8 cellular contexts compared by ENCODE assay signal in the genomic region with DNA sequence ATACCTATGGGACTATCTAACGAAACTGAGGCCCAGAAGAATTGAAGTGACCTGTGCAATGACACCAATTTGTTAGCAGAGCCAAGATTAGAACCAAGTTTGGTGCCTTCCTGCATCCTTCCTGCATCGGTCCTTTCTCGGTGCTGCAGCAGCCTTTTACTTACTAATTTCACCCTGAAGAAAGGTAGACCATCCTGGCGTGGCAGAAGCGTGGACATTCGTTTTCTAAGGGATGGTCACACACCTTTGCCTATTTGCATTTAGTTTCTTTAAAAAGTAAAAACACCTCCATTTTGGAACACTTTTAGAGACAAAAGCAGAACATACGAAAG. TPM values are rescaled to one million over a fixed set of nuclear protein-coding genes. Genes with fewer than 3 reads are reported as not detected.
DNase-seq lines count a peak whose midpoint lies in the region; ATAC-seq and TF ChIP-seq lines count a peak whose summit lies in the region.

No MANE protein-coding gene starts in this region.

- peaks cover 16% of the 10 kb centered on the region for H3F3A ChIP-seq in DOHH2 (ENCODE audit: control insufficient read depth, insufficient read depth)

- TF ChIP-seq POLR2A in IMR-90 (IDR thresholded peaks at IDR 0.05; ENCODE audit: low read depth, low read length) (no peak), thyroid gland (IDR thresholded peaks at IDR 0.05) (no peak)

- H3K79me2 ChIP-seq in DOHH2 (ENCODE audit: control insufficient read depth, low read length): peaks cover 61% of the 10 kb centered on the region

- H4K8ac ChIP-seq in IMR-90 (ENCODE audit: low read depth in 2 of 2, low read length in 2 of 2): peak overlapping the region; percentile 97 to 98

- H3K36me3 ChIP-seq in DOHH2 (ENCODE audit: control insufficient read depth, low read length) (peaks cover 46% of the 10 kb centered on the region), IMR-90 (ENCODE audit: control insufficient read depth, insufficient read depth, low read length) (peaks cover 2% of the 10 kb centered on the region), left lung (peaks cover 0 to 8% of the 10 kb centered on the region in 2 donors), thyroid gland (peaks cover under 1 to 5% of the 10 kb centered on the region in 2 donors)

- DNase-seq in IMR-90 (no peak), left lung (no peak), thyroid gland (peak; percentile 5 to 8), NCI-H1417 treated with DMSO at 0.1 percent for 48 hours (lab: John Stamatoyannopoulos, UW) (no peak)
- DNase-seq in stimulated activated CD4-positive, alpha-beta T cell treated with anti-CD3 and anti-CD28 coated beads, Interleukin-15, amount 100 ng/mL, for 24 hours: no peak

- H4K91ac ChIP-seq in IMR-90 (ENCODE audit: insufficient read depth, low read depth, low read length): peak overlapping the region; percentile 77

- H2AFZ ChIP-seq in IMR-90 (replicated peaks; ENCODE audit: low read length, poor library complexity): peak overlapping the region; percentile 87

- H2BK120ac ChIP-seq in IMR-90 (ENCODE audit: low read depth, low read length): no peak overlapping the region; the same call in 1 of the 2 replicates

- H3K4me3 ChIP-seq in DOHH2 (ENCODE audit: low read length): peak overlapping the region; percentile 88
- H3K4me3 ChIP-seq in IMR-90 (ENCODE audit: insufficient read depth, low read depth, low read length): peak overlapping the region; percentile 74
- peak overlapping the region; percentile 70 to 88 for H3K4me3 ChIP-seq in left lung
- peak overlapping the region; percentile 38 to 79 (median 61) for H3K4me3 ChIP-seq in thyroid gland (replicated peaks in 1 of 3)

- peaks cover 13 to 35% of the 10 kb centered on the region in 2 experiments; a peak in 3 of 4 replicates for H3K79me1 ChIP-seq in IMR-90 (ENCODE audit: low read depth in 1 of 2, low read length in 2 of 2)

- POLR2A ChIA-PET in IMR-90 (lab: Charles Lee; ENCODE audit: unreplicated experiment): no interaction called here

- H3K4ac ChIP-seq in IMR-90 (ENCODE audit: low read depth, low read length): peak overlapping the region; percentile 95

- H3K9ac ChIP-seq in IMR-90 (ENCODE audit: low read depth, low read length): peak overlapping the region; percentile 97

- TSS peak; percentile 91 for BruUV-seq in IMR-90 (replicated peaks; lab: Mats Ljungman, UMichigan)

- H2BK20ac ChIP-seq in IMR-90 (ENCODE audit: low read depth, low read length): no peak overlapping the region

- in situ Hi-C loops in IMR-90 (cut with MboI; ENCODE audit: low sequenced_read_pairs): no loop called here

- H3K4me1 ChIP-seq in DOHH2 (ENCODE audit: control insufficient read depth, low read length) (peaks cover 68% of the 10 kb centered on the region), IMR-90 (ENCODE audit: control insufficient read depth, insufficient read depth, low read length) (no peaks in the 10 kb centered on the region), left lung (peaks cover 11 to 39% of the 10 kb centered on the region in 2 donors), thyroid gland (peaks cover 6 to 11% of the 10 kb centered on the region in 2 donors)

- H3K14ac ChIP-seq in IMR-90 (replicated peaks; ENCODE audit: low read depth, low read length): peak overlapping the region; percentile 99

- no peaks in the 10 kb centered on the region for H3K9me2 ChIP-seq in DOHH2 (replicated peaks; ENCODE audit: control insufficient read depth, low read length)

- no peak for TF ChIP-seq RAD21 in IMR-90 (IDR thresholded peaks at IDR 0.05; ENCODE audit: low read length)

- dilution Hi-C loops in IMR-90 (cut with HindIII; ENCODE audit: low sequenced_read_pairs, unreplicated experiment): no loop called here

- CTCF ChIA-PET in IMR-90 (lab: Yijun Ruan, JAX): interaction anchor here (0.7 kb wide), 1 partner anchor 13 kb away, joined by 3 read pairs; no protein-coding TSS in a partner anchor

- WGBS in IMR-90 (ENCODE audit: extremely low coverage in 2 of 2, insufficient read length in 1 of 2), 2 experiments: 0% methylated on average over 1 of the region's 7 CpGs; no CpG with 5 or more reads in 1 of the 2 experiments
- WGBS in thyroid gland, 2 donors: 5 to 6% methylated on average over 7 of the region's 7 CpGs

- H3K23ac ChIP-seq in IMR-90 (ENCODE audit: low read depth, low read length): peak overlapping the region; percentile 97

- no peaks in the 10 kb centered on the region for H3K9me1 ChIP-seq in IMR-90 (ENCODE audit: insufficient read depth, low read length)

- peak overlapping the region; percentile 68 for H3K4me2 ChIP-seq in DOHH2 (ENCODE audit: low read length)
- peak overlapping the region; percentile 83 for H3K4me2 ChIP-seq in IMR-90 (ENCODE audit: low read depth, low read length)

- no peak overlapping the region for H2BK15ac ChIP-seq in IMR-90 (ENCODE audit: low read depth, low read length)

- TF ChIP-seq CTCF in DOHH2 (IDR thresholded peaks at IDR 0.05; ENCODE audit: low read depth, low read length, poor library complexity, severe bottlenecking) (no peak), IMR-90 (conservative IDR thresholded peaks at IDR 0.05; ENCODE audit: low read depth, low read length) (no peak), left lung (IDR thresholded peaks at IDR 0.05) (no peak), thyroid gland (IDR thresholded peaks at IDR 0.05) (no peak)

- peak overlapping the region; percentile 89 for H2BK5ac ChIP-seq in IMR-90 (ENCODE audit: low read depth, low read length, poor library complexity, severe bottlenecking)

- H4K5ac ChIP-seq in IMR-90 (ENCODE audit: low read depth, low read length): peak overlapping the region; percentile 87

- ATAC-seq in IMR-90 (ENCODE audit: low read depth) (no peak), left lung (peak; percentile 15), GM21786 (IDR thresholded peaks at IDR 0.05; ENCODE audit: unreplicated experiment) (no peak)

- H3K27me3 ChIP-seq in DOHH2 (ENCODE audit: control insufficient read depth, low read length): no peaks in the 10 kb centered on the region
- H3K27me3 ChIP-seq in IMR-90 (ENCODE audit: control insufficient read depth, insufficient read depth, low read length): no peaks in the 10 kb centered on the region
- no peaks in the 10 kb centered on the region for H3K27me3 ChIP-seq in left lung
- H3K27me3 ChIP-seq in thyroid gland: no peaks in the 10 kb centered on the region

- H3K9me3 ChIP-seq in DOHH2 (ENCODE audit: control insufficient read depth, insufficient read depth, low read length) (no peaks in the 10 kb centered on the region), IMR-90 (ENCODE audit: control insufficient read depth, insufficient read depth, low read length) (no peaks in the 10 kb centered on the region), left lung (no peaks in the 10 kb centered on the region), thyroid gland (no peaks in the 10 kb centered on the region)

- intact Hi-C loops in IMR-90 (cut with micrococcal nuclease): loop anchor here (5.0 kb wide), 1 partner anchor 311 kb away; the partner anchor contains the start of gene CTTNBP2
- intact Hi-C loops in left lung (cut with DNase I): no loop called here
- intact Hi-C loops in thyroid gland (cut with DNase I): no loop called here

- H2AK5ac ChIP-seq in IMR-90 (ENCODE audit: low read depth, low read length): no peak overlapping the region; the same call in 1 of the 2 replicates

- H3K56ac ChIP-seq in IMR-90 (ENCODE audit: extremely low read depth, insufficient read depth, low read length): peak overlapping the region; percentile 97

- H2AK9ac ChIP-seq in IMR-90 (replicated peaks; ENCODE audit: low read depth, low read length, poor library complexity): no peak overlapping the region

- H3K27ac ChIP-seq in DOHH2 (ENCODE audit: low read depth, low read length) (peak overlapping the region; percentile 75), IMR-90 (ENCODE audit: insufficient read depth, low read length) (peak overlapping the region; percentile 80), angular gyrus (ENCODE audit: low read depth, low read length) (peak overlapping the region; percentile 73), left lung (peak overlapping the region; percentile 94 to 97), thyroid gland (peak overlapping the region; percentile 73 to 82 (median 82))

- peak overlapping the region; percentile 62 for H3K18ac ChIP-seq in IMR-90 (ENCODE audit: low read depth, low read length)

- H4K20me1 ChIP-seq in DOHH2 (ENCODE audit: control insufficient read depth, insufficient read depth, low read depth, low read length) (peaks cover 24% of the 10 kb centered on the region), IMR-90 (ENCODE audit: insufficient read depth, low read length) (no peaks in the 10 kb centered on the region; the same call in 1 of the 2 replicates)

TF ChIP-seq in IMR-90, 13 proteins besides CTCF, POLR2A, EP300 and RAD21:
- no peak for TF ChIP-seq SMC3 (IDR thresholded peaks at IDR 0.05; ENCODE audit: low read depth, low read length)
- TF ChIP-seq RCOR1 (IDR thresholded peaks at IDR 0.05; ENCODE audit: insufficient replicate concordance, low read length): no peak
- TF ChIP-seq MXI1 (IDR thresholded peaks at IDR 0.05; ENCODE audit: borderline replicate concordance, low read depth, low read length): no peak
- no peak for TF ChIP-seq FOS (IDR thresholded peaks at IDR 0.05; ENCODE audit: low read depth, low read length)
- no peak for TF ChIP-seq BHLHE40 (IDR thresholded peaks at IDR 0.05; ENCODE audit: low read depth, low read length)
- no peak for TF ChIP-seq NFE2L2 (IDR thresholded peaks at IDR 0.05; ENCODE audit: low read depth, low read length)
- TF ChIP-seq MAFK (IDR thresholded peaks at IDR 0.05; ENCODE audit: low read depth, low read length): no peak

RNA-seq across cellular contexts. Expression of gene LSM8, which starts 0.7 kb away (rescaled TPM):
- total RNA-seq in IMR-90 (2012; rRNA removed) (9.7 and 33.9 TPM in 2 replicates), left lung (10 to 100 TPM; 27.8 to 28.5 TPM), thyroid gland (10 to 100 TPM; 28.2 to 42.9 (median 37.3) TPM)
- 27.0 and 30.2 TPM in 2 replicates for polyA plus RNA-seq in IMR-90 (2012; rRNA removed)
- polyA plus RNA-seq in IMR-90 (2012; cell fraction: cytosol; rRNA removed): 6.1 and 8.0 TPM in 2 replicates
- polyA plus RNA-seq in IMR-90 (2012; cell fraction: nucleus; rRNA removed; ENCODE audit: low replicate concordance): 5.4 and 19.8 TPM in 2 replicates

RNA-seq across cellular contexts. Expression of gene ANKRD7, which starts 41.3 kb away (rescaled TPM):
- total RNA-seq in IMR-90 (2012; rRNA removed): 0.18 and 0.28 TPM in 2 replicates
- 0.17 TPM in 2 replicates for polyA plus RNA-seq in IMR-90 (2012; rRNA removed)
- polyA plus RNA-seq in IMR-90 (2012; cell fraction: cytosol; rRNA removed): 0.03 TPM in 1 of 2 replicates, not detected in the other
- 0.06 TPM in 1 of 2 replicates, not detected in the other for polyA plus RNA-seq in IMR-90 (2012; cell fraction: nucleus; rRNA removed; ENCODE audit: low replicate concordance)
- under 1 TPM; 0.58 TPM for total RNA-seq in left lung
- total RNA-seq in thyroid gland: 1 to 10 TPM; 3.3 to 8.2 (median 5.1) TPM

Comparison
In these comparisons a context has a peak if more than half of its experiments do, and no peak if none do; other contexts are left out.
1. DNase-seq: peak in thyroid gland (2 of 2); none in IMR-90 (single experiment), left lung (0 of 2), stimulated activated CD4-positive, alpha-beta T cell treated with anti-CD3 and anti-CD28 coated beads, Interleukin-15, amount 100 ng/mL, for 24 hours (single experiment) and NCI-H1417 treated with DMSO at 0.1 percent for 48 hours (single experiment).
2. Peak in every context shown above with its lines, with median percentiles within 50 percentile points of each other: H3K27ac ChIP-seq and H3K4me3 ChIP-seq.